Comparison of ENCODE assay signal across 8 cellular contexts in genomic region chr12:57983150-57983857, GRCh38. TPM values are rescaled to one million over a fixed set of nuclear protein-coding genes. Genes with fewer than 3 reads are reported as not detected.
A peak's percentile ranks its signal among the peaks of the same experiment; 100 is the strongest.
DNase-seq lines count a peak whose midpoint lies in the region; ATAC-seq and TF ChIP-seq lines count a peak whose summit lies in the region.

No MANE protein-coding gene starts in this region.

- POLR2A ChIA-PET in RWPE1 (lab: Yijun Ruan, JAX; ENCODE audit: low non-redundant PET): no interaction called here

- no peaks in the 10 kb centered on the region for H3K36me3 ChIP-seq in prostate gland

- CTCF ChIA-PET in RWPE1 (lab: Yijun Ruan, JAX): interaction anchor here (0.7 to 1.6 kb wide), 6 partner anchors 20 to 1197 kb away, joined by 3 to 10 read pairs (median 4); no protein-coding TSS in a partner anchor

- DNase-seq in NCI-H2196 (lab: John Stamatoyannopoulos, UW; ENCODE audit: unreplicated experiment): peak; percentile 53
- DNase-seq in NCI-H2196 treated with DMSO at 0.1 percent for 48 hours (lab: John Stamatoyannopoulos, UW; ENCODE audit: unreplicated experiment): no peak
- peak; percentile 57 for DNase-seq in HT-29 (ENCODE audit: low spot score)
- DNase-seq in RWPE1 (ENCODE audit: low spot score): peak; percentile 16
- DNase-seq in fibroblast of gingiva (ENCODE audit: low read depth): peak; percentile 56
- no peak for DNase-seq in prostate gland (ENCODE audit: low spot score)
- no peak for DNase-seq in NK-92 treated with Interleukin-12 subunit alpha and Interleukin-12 subunit beta, amount 100 ng/mL, for 24 hours (lab: John Stamatoyannopoulos, UW)

- intact Hi-C loops in prostate gland (cut with DNase I): loop anchor here (5.0 to 10.0 kb wide), 3 partner anchors 361 to 1181 kb away; no protein-coding TSS in a partner anchor

- no peak for ATAC-seq in GM18519 (IDR thresholded peaks at IDR 0.05; ENCODE audit: low FRiP score, unreplicated experiment)

- H3K4me3 ChIP-seq in prostate gland: no peak overlapping the region

- no peaks in the 10 kb centered on the region for H3K4me1 ChIP-seq in prostate gland (replicated peaks)

- H3K9me3 ChIP-seq in prostate gland: no peaks in the 10 kb centered on the region

- WGBS in prostate gland: 37% methylated on average over 6 of the region's 6 CpGs

- no peak for TF ChIP-seq POLR2A in prostate gland (IDR thresholded peaks at IDR 0.05)

- TF ChIP-seq CTCF in RWPE1 (conservative IDR thresholded peaks at IDR 0.05; ENCODE audit: low read depth): peak; percentile 78
- TF ChIP-seq CTCF in prostate gland (IDR thresholded peaks at IDR 0.05): peak in 3 of 4 experiments; percentile 45 to 76 (median 68)

- H3K27ac ChIP-seq in RWPE1 (no peak overlapping the region), prostate gland (no peak overlapping the region)

- no peaks in the 10 kb centered on the region for H3K27me3 ChIP-seq in prostate gland (replicated peaks; ENCODE audit: insufficient read depth)

RNA-seq across cellular contexts. Expression of gene ATP23, which starts 41.9 kb away (rescaled TPM):
- total RNA-seq in HT-29 (2014; rRNA removed; shearing (Covaris generic)): 2.1 and 3.6 TPM in 2 replicates
- total RNA-seq in prostate gland: 10 to 100 TPM in 1 of 2 donors, 1 to 10 TPM in 1; 8.0 to 15.0 TPM

Comparison
In these comparisons a context has a peak if more than half of its experiments do, and no peak if none do; other contexts are left out.
1. DNase-seq: peak in NCI-H2196 (single experiment), HT-29 (single experiment), RWPE1 (single experiment) and fibroblast of gingiva (single experiment); none in NCI-H2196 treated with DMSO at 0.1 percent for 48 hours (single experiment), prostate gland (single experiment) and NK-92 treated with Interleukin-12 subunit alpha and Interleukin-12 subunit beta, amount 100 ng/mL, for 24 hours (single experiment).